In the genomic region with DNA sequence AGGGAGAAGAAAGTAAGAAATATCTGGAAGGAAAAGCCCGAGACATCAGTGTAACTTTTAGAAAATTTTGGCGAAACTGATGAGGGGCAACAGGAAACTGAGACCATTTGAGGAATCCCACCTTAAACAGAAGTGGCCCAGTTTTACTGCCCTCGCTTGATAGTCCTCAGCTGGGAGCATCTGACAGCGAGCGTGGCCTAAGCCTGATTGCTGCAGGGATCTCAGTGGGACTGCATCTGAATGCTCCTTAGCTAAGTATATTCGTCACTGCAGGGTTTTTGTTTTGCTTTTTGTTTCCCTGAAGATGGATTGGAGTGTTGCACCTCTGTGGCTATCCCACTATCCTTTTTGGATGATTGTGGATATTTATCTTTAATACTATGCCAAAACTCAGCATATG, we compare ENCODE assay signal across 24 cellular contexts.
"Had no signal": no experiment of that assay in that cellular context is flagged by ENCODE, and none has a peak within 500 bp of the region (broad histone marks: within the 10 kb centered on the region; RNA-seq: fewer than 3 reads in every experiment).

No MANE protein-coding gene starts in this region.

- ATAC-seq: K562, Panc1, PC-3, Right ventricle myocardium inferior, SK-N-SH treated with all-trans-retinoic acid at 6 μM for 48 hours had no signal

- H3K9me3 ChIP-seq: SJCRH30 had no signal

- H3K4me2 ChIP-seq: KMS-11 had no signal

- H3K9ac ChIP-seq: KMS-11 had no signal

- DNase-seq: Kasumi-1, MM.1S, NCI-H1092 treated with DMSO at 0.1 percent for 48 hours, NCI-H1436, NCI-H1694, NCI-H187 treated with DMSO at 0.1 percent for 48 hours, NCI-H2081, NCI-H2171, NCI-H226, NCI-H446, NCI-H510A, NCI-H524 treated with DMSO at 0.1 percent for 48 hours, NCI-H69, NCI-H774, PC-3, SHP77 treated with DMSO at 0.1 percent for 48 hours, SJCRH30 had no signal

- H3K4me1 Mint-ChIP-seq: IgD-negative memory B cell had no signal

- H3K27ac ChIP-seq: HL-60, KMS-11, SJCRH30 had no signal

- H3K27ac Mint-ChIP-seq: IgD-negative memory B cell had no signal

- H3K36me3 Mint-ChIP-seq: IgD-negative memory B cell had no signal

- H3K4me3 Mint-ChIP-seq: IgD-negative memory B cell had no signal

- H3K4me1 ChIP-seq: SJCRH30 had no signal

- H3K4me3 ChIP-seq: K562, SJCRH30 had no signal

- H3K27me3 ChIP-seq: SJCRH30 had no signal

- H3K27me3 Mint-ChIP-seq: IgD-negative memory B cell had no signal

- H3K36me3 ChIP-seq: SJCRH30 had no signal
